ENCODE assay signal across 7 cellular contexts in the genomic region with DNA sequence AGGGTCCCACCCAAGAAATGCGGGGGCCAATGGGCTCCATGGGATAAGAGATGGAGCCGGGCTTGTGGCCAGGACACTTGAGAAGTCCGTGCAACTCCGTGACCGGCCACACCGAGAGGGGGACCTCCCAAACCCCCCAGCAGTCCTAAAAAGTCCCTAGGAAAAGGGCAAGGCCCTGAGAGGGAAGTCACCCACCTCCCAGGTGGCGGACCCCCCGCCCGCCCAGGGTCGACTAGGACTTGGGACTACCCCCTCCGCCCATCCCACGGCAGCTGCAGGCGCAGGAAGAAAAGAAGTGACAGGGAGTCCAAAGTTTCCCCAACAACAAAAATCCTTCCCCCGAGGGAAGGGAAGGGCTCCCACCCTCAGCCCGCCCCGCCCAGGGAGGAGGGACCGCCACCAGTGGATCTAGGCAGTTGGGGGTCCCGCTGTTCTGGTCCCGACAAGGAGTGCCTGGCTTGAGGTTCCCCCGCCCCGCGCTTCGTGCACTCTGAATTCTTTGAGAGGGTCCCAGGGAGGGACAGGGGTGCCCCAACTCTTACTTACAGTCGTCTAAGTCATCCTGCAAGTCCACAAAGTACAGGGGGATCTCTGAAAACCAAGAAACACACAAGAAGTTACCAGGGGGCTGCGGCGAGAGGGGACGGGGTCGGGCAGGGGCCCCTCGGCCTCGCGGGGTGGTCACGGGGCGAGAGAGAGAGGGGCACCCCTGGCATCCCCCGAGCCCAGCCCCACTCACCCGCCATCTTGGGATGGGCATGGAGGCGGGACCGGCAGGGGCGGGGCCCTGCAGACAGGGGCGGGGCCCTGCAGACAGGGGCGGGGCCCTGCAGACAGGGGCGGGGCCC. TPM values are rescaled to one million over a fixed set of nuclear protein-coding genes. Genes with fewer than 3 reads are reported as not detected.
DNase-seq lines count a peak whose midpoint lies in the region; ATAC-seq, FAIRE-seq and TF ChIP-seq lines count a peak whose summit lies in the region.

No MANE protein-coding gene starts in this region.

- peaks cover 37% of the 10 kb centered on the region for H3K79me2 ChIP-seq in MM.1S (ENCODE audit: low read length)

- no peak for TF ChIP-seq POLR2A in GM12891 (IDR thresholded peaks at IDR 0.05; ENCODE audit: low read depth, low read length)

- H2AFZ ChIP-seq in MM.1S (ENCODE audit: low read length), result peak overlapping the region; percentile 99

- H3K9me3 ChIP-seq in MM.1S (replicated peaks; ENCODE audit: insufficient read depth, low read length), result no peaks in the 10 kb centered on the region

- ATAC-seq in natural killer cell, result peak in 1 of 3 donors; percentile 48

- H3K9me2 ChIP-seq in MM.1S (replicated peaks; ENCODE audit: insufficient read depth, low read length), result no peaks in the 10 kb centered on the region

- H4K20me1 ChIP-seq in MM.1S (ENCODE audit: insufficient read depth, low read length), result no peaks in the 10 kb centered on the region

- H3K27ac Mint-ChIP-seq in activated T-cell treated with anti-CD3 and anti-CD28 coated beads, Interleukin-2, amount 50 U/mL, for 24 hours, result peak overlapping the region; percentile 94
- peak overlapping the region; percentile 93 to 94 for H3K27ac Mint-ChIP-seq in natural killer cell

- 0 out of 2 replicates have a peak, but pooled peaks cover 9% of the 10 kb centered on the region for H3K4me1 ChIP-seq in MM.1S (ENCODE audit: low read length)

- no peaks in the 10 kb centered on the region for H3K9me3 Mint-ChIP-seq in activated T-cell treated with anti-CD3 and anti-CD28 coated beads, Interleukin-2, amount 50 U/mL, for 24 hours
- no peaks in the 10 kb centered on the region for H3K9me3 Mint-ChIP-seq in natural killer cell

- DNase-seq in GM12891 (ENCODE audit: insufficient read length, low spot score) (peak; percentile 66), H7 (peak; percentile 95), MM.1S (peak; percentile 45), fibroblast of gingiva (ENCODE audit: low read depth) (peak; percentile 24), natural killer cell (peak; percentile 71), urothelium cell line (ENCODE audit: low spot score) (peak; percentile 89)
- peak; percentile 78 for DNase-seq in activated T-cell treated with anti-CD3 and anti-CD28 coated beads, Interleukin-2, amount 50 U/mL, for 24 hours

- H3K4me3 Mint-ChIP-seq in activated T-cell treated with anti-CD3 and anti-CD28 coated beads, Interleukin-2, amount 50 U/mL, for 24 hours, result peak overlapping the region; percentile 83
- peak overlapping the region; percentile 83 for H3K4me3 Mint-ChIP-seq in natural killer cell

- H3K9ac ChIP-seq in MM.1S (ENCODE audit: low read length), result peak overlapping the region; percentile 79

- peaks cover 75% of the 10 kb centered on the region for H3K4me1 Mint-ChIP-seq in activated T-cell treated with anti-CD3 and anti-CD28 coated beads, Interleukin-2, amount 50 U/mL, for 24 hours (ENCODE audit: low read depth)
- peaks cover 37 to 39% of the 10 kb centered on the region in 2 donors for H3K4me1 Mint-ChIP-seq in natural killer cell

- peaks cover 7% of the 10 kb centered on the region for H3K36me3 ChIP-seq in H7 (replicated peaks; ENCODE audit: control insufficient read depth, insufficient read depth, low read length)
- no peaks in the 10 kb centered on the region for H3K36me3 ChIP-seq in MM.1S (replicated peaks; ENCODE audit: insufficient read depth, low read length)

- intact Hi-C loops in natural killer cell (cut with micrococcal nuclease), result loop anchor here (5.0 kb wide), 2 partner anchors 78 to 673 kb away; partner anchors contain the start of genes NELFCD and VAPB

- H3F3A ChIP-seq in MM.1S (ENCODE audit: insufficient read depth, low read length), result no peaks in the 10 kb centered on the region

- FAIRE-seq in GM12891 (lab: Jason Lieb, UNC), result no peak
- FAIRE-seq in urothelium cell line (lab: Jason Lieb, UNC), result no peak

- peak overlapping the region; percentile 63 for H3K4me2 ChIP-seq in MM.1S (ENCODE audit: low read depth, low read length)

- TF ChIP-seq CTCF in MM.1S (IDR thresholded peaks at IDR 0.05; ENCODE audit: low read length), result no peak
- no peak for TF ChIP-seq CTCF in natural killer cell (IDR thresholded peaks at IDR 0.05)

- H3K27me3 Mint-ChIP-seq in activated T-cell treated with anti-CD3 and anti-CD28 coated beads, Interleukin-2, amount 50 U/mL, for 24 hours, result no peaks in the 10 kb centered on the region
- H3K27me3 Mint-ChIP-seq in natural killer cell (ENCODE audit: low read depth in 2 of 2), result no peaks in the 10 kb centered on the region

- peak overlapping the region; percentile 78 for H3K4me3 ChIP-seq in H7 (ENCODE audit: insufficient read depth, low read depth, low read length)
- peak overlapping the region; percentile 97 for H3K4me3 ChIP-seq in MM.1S (ENCODE audit: low read length)

- no peak overlapping the region for H3K27ac ChIP-seq in MM.1S (ENCODE audit: low read length)

- H3K36me3 Mint-ChIP-seq in activated T-cell treated with anti-CD3 and anti-CD28 coated beads, Interleukin-2, amount 50 U/mL, for 24 hours (ENCODE audit: low read depth), result peaks cover 39% of the 10 kb centered on the region
- no peaks in the 10 kb centered on the region for H3K36me3 Mint-ChIP-seq in natural killer cell

- H3K27me3 ChIP-seq in H7 (ENCODE audit: control insufficient read depth, insufficient read depth, low read length) (no peaks in the 10 kb centered on the region), MM.1S (replicated peaks; ENCODE audit: insufficient read depth, low read length) (no peaks in the 10 kb centered on the region)

TF ChIP-seq in GM12891, 5 proteins besides CTCF, POLR2A, EP300 and RAD21:
- TF ChIP-seq POLR2AphosphoS5 (IDR thresholded peaks at IDR 0.05; ENCODE audit: low read depth, low read length) (no peak), POU2F2 (IDR thresholded peaks at IDR 0.05; ENCODE audit: low read depth, low read length) (no peak), TAF1 (IDR thresholded peaks at IDR 0.05; ENCODE audit: low read depth, low read length) (no peak), SPI1 (IDR thresholded peaks at IDR 0.05; ENCODE audit: low read depth, low read length) (no peak), PAX5 (IDR thresholded peaks at IDR 0.05; ENCODE audit: insufficient read depth, low read length, severe bottlenecking) (no peak)

RNA-seq across cellular contexts. Expression of gene RAB22A, which starts 0.6 kb away (rescaled TPM):
- polyA plus RNA-seq in GM12891 (2012; ENCODE audit: low read depth, missing spikeins), result 3.2 TPM
- total RNA-seq in H7 (2014; rRNA removed; shearing (Covaris generic)), result 3.8 and 5.8 TPM in 2 replicates
- total RNA-seq in natural killer cell, result 10 to 100 TPM; 19.6 to 29.8 (median 28.6) TPM

Comparison
In these comparisons a context has a peak if more than half of its experiments do, and no peak if none do; other contexts are left out.
1. DNase-seq: peak in every context shown above with its lines; median percentile 95 in H7; 89 in urothelium cell line; 78 in activated T-cell treated with anti-CD3 and anti-CD28 coated beads, Interleukin-2, amount 50 U/mL, for 24 hours; 71 in natural killer cell; 66 in GM12891; 45 in MM.1S; 24 in fibroblast of gingiva.